ENCODE assay signal across 8 cellular contexts in the genomic region with DNA sequence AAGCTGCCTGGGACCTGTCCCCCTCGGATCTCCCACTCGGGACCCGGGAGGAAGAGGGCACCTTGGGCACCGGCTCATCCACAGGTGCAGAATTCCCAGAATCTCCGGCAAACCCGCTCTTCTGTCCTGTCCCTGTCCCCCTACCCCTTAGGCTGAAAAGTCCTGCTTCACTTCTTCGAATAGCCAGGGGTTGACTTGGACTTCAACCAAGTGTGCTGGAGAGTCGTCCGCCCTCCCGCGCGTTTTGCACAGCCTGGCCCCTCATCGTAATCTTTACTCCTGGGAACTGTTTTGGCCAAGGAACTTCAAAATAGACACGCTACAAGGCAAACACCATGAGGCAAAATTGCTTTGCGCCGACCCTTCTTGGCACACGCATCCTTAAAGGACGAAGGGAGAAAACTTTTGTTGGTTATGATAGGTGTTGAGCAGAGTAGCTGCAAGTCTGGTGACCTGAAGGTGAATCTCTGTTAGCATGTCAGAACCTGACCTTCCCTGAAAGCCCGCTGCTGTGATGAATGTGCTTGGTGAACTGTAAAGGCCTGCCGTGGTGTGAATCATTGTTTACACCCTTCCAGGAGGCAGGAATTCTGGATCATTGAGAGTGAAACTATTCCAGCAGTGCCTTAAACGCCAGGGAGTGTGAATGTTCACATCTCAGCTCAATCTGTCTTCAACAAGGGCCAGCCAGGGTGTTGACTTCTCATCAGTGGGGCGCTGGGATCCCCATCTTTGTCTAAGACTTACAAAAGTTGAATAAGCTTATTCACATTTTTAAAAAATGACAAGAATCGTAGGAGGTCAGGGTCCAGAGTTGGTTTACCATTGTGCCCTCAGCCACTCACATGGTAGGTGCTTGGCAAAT. TPM values are rescaled to one million over a fixed set of nuclear protein-coding genes. Genes with fewer than 3 reads are reported as not detected.
DNase-seq lines count a peak whose midpoint lies in the region; ATAC-seq and TF ChIP-seq lines count a peak whose summit lies in the region.

No MANE protein-coding gene starts in this region.

- no TSS peak for BruUV-seq in Panc1 (replicated peaks; lab: Mats Ljungman, UMichigan)

- H3K9me3 ChIP-seq in Panc1 (ENCODE audit: control insufficient read depth, insufficient read depth, low read depth, low read length), result no peaks in the 10 kb centered on the region

- ATAC-seq in Panc1, result peak; percentile 83

- H3K27ac ChIP-seq in 22Rv1, result peak overlapping the region; percentile 85
- no peak overlapping the region for H3K27ac ChIP-seq in Panc1 (ENCODE audit: low read length)

- in situ Hi-C loops in Panc1 (cut with HindIII; ENCODE audit: low pct_unique_long_range_greater_than_20kb, low sequenced_read_pairs), result no loop called here

- H3K4me1 ChIP-seq in Panc1 (ENCODE audit: control insufficient read depth, insufficient read depth, low read length), result peaks cover 12% of the 10 kb centered on the region; the same call in 1 of the 2 replicates

- H3K36me3 ChIP-seq in GM06990 (ENCODE audit: control insufficient read depth, insufficient read depth, low read length) (no peaks in the 10 kb centered on the region), Panc1 (ENCODE audit: control insufficient read depth, insufficient read depth, low read length) (no peaks in the 10 kb centered on the region)

- H3K4me3 ChIP-seq in GM06990 (replicated peaks; ENCODE audit: low read depth, low read length) (peak overlapping the region; percentile 81), Panc1 (ENCODE audit: low read depth in 2 of 2, low read length in 2 of 2) (peak overlapping the region; percentile 19 to 50), foreskin fibroblast (ENCODE audit: low read depth in 1 of 2, low read length in 2 of 2) (no peak overlapping the region)

- DNase-seq in GM06990 (ENCODE audit: extremely low read depth, insufficient read length) (no peak), Panc1 (ENCODE audit: low read depth, low spot score) (peak; percentile 25), foreskin fibroblast (peak; percentile 5 to 20), renal cortical epithelial cell (ENCODE audit: low read depth) (peak; percentile 91), occipital lobe (lab: John Stamatoyannopoulos, UW) (no peak), ecto neural progenitor cell (ENCODE audit: low spot score) (no peak), inferior parietal cortex (ENCODE audit: extremely low spot score) (no peak)

- intact Hi-C loops in Panc1 (cut with micrococcal nuclease; ENCODE audit: unreplicated experiment), result no loop called here

- POLR2A ChIA-PET in Panc1 (lab: Charles Lee), result no interaction called here

- CTCF ChIA-PET in Panc1 (lab: Charles Lee), result no interaction called here

- H3K27me3 ChIP-seq in GM06990 (replicated peaks; ENCODE audit: control insufficient read depth, insufficient read depth, low read length) (no peaks in the 10 kb centered on the region), Panc1 (ENCODE audit: control insufficient read depth, insufficient read depth, low read length) (peaks cover 15% of the 10 kb centered on the region)

- TF ChIP-seq CTCF in 22Rv1 (IDR thresholded peaks at IDR 0.05) (no peak), GM06990 (IDR thresholded peaks at IDR 0.05; ENCODE audit: insufficient read depth, low read length, poor library complexity, severe bottlenecking) (no peak), Panc1 (IDR thresholded peaks at IDR 0.05) (no peak), foreskin fibroblast (IDR thresholded peaks at IDR 0.05; ENCODE audit: low read depth, low read length) (no peak)

RNA-seq across cellular contexts. Expression of gene RAPGEF5, which starts 0.6 kb away (rescaled TPM):
- 1.4 TPM for total RNA-seq in Panc1 (2021; ENCODE audit: unreplicated experiment)
- 0.52 TPM for polyA plus RNA-seq in Panc1 (2012; ENCODE audit: insufficient read length)
- 2.3 and 4.0 TPM in 2 replicates for total RNA-seq in renal cortical epithelial cell
- 81.4 TPM for total RNA-seq in occipital lobe

Comparison
In these comparisons a context has a peak if more than half of its experiments do, and no peak if none do; other contexts are left out.
1. DNase-seq: peak in Panc1 (single experiment), foreskin fibroblast (2 of 2) and renal cortical epithelial cell (single experiment); none in GM06990 (single experiment), occipital lobe (single experiment), ecto neural progenitor cell (single experiment) and inferior parietal cortex (single experiment).
2. H3K4me3 ChIP-seq: peak in GM06990 (single experiment) and Panc1 (2 of 2); none in foreskin fibroblast (0 of 2).
3. RNA of gene RAPGEF5, which starts 0.6 kb away (total RNA-seq): 81.4 TPM in occipital lobe (single experiment); 2.3 to 4.0 TPM in renal cortical epithelial cell and 1.4 TPM in Panc1 (single experiment); every median in the first group is over 10 times any median in the second.